In the genomic region with DNA sequence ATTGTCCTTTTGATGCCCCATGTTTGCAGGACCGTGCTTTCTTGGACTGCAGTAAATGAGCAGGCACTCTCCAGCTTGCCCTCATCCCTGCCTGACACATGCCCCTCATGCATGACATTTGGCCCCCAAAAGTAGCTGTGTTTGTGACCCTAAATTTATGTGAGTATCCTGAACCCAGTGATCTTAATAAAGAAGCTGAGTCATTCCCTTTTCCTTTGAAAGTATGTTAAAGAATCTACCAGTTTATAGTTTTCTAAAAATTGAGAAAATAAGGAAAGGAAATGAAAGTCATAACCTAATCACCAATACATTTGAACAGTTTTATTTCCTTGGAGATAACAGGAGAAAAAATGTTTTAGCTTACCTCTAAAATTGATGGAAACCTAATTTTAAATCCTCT, we compare ENCODE assay signal across 17 cellular contexts. TPM values are rescaled to one million over a fixed set of nuclear protein-coding genes. Genes with fewer than 3 reads are reported as not detected.
DNase-seq lines count a peak whose midpoint lies in the region; ATAC-seq, FAIRE-seq and TF ChIP-seq lines count a peak whose summit lies in the region.
"Had no signal": no experiment of that assay in that cellular context is flagged by ENCODE, and none has a peak within 500 bp of the region (broad histone marks: within the 10 kb centered on the region; RNA-seq: fewer than 3 reads in every experiment).

No MANE protein-coding gene starts in this region.

- H3K9me3 ChIP-seq in A549: no peaks in the 10 kb centered on the region
- H3K9me3 ChIP-seq in K562 (replicated peaks; ENCODE audit: control insufficient read depth, insufficient read depth, low read depth, low read length): no peaks in the 10 kb centered on the region
- no peaks in the 10 kb centered on the region for H3K9me3 ChIP-seq in endothelial cell of umbilical vein (replicated peaks; ENCODE audit: control insufficient read depth, insufficient read depth, low read length)
- H3K9me3 ChIP-seq: BLaER1 treated with 17β-estradiol and CSF1 and Interleukin-3, amounts not matched to agents 10 nM and 100 nM; HAP-1 had no signal

- H3K56ac ChIP-seq in mesendoderm (ENCODE audit: low read length): no peak overlapping the region

- TF ChIP-seq CTCF in A549 (IDR thresholded peaks at IDR 0.05) (no peak), K562 (IDR thresholded peaks at IDR 0.05 in 2 of 3, conservative IDR thresholded peaks at IDR 0.05 in 1 of 3; ENCODE audit: insufficient read depth in 2 of 3, low read depth in 1 of 3, low read length in 3 of 3) (no peak), endothelial cell of umbilical vein (IDR thresholded peaks at IDR 0.05; ENCODE audit: extremely low read depth in 1 of 2, insufficient read depth in 1 of 2, low read depth in 1 of 2, low read length in 2 of 2) (no peak), neural crest cell (conservative IDR thresholded peaks at IDR 0.05) (no peak)

- POLR2A ChIA-PET in A549 (lab: Yijun Ruan, JAX): no interaction called here
- POLR2A ChIA-PET in K562 (lab: Yijun Ruan, JAX): interaction anchor here (1.2 to 3.2 kb wide), 3 partner anchors 13 to 198 kb away, joined by 3 to 21 read pairs (median 4); no protein-coding TSS in a partner anchor
- POLR2A ChIA-PET in endothelial cell of umbilical vein (lab: Charles Lee): no interaction called here

- no TSS peak for BruUV-seq in K562 (replicated peaks; lab: Mats Ljungman, UMichigan)
- BruUV-seq in endothelial cell of umbilical vein (replicated peaks; lab: Mats Ljungman, UMichigan): no TSS peak

- H3K27ac Mint-ChIP-seq in neural crest cell (ENCODE audit: unreplicated experiment): no peak overlapping the region
- H3K27ac Mint-ChIP-seq: B cell; CD8-positive, alpha-beta T cell had no signal

- FAIRE-seq in A549 (lab: Jason Lieb, UNC) (no peak), K562 (lab: Jason Lieb, UNC) (no peak), endothelial cell of umbilical vein (lab: Jason Lieb, UNC) (no peak)
- FAIRE-seq: GM12891, GM19239 had no signal

- peaks cover 29% of the 10 kb centered on the region for H3K4me1 Mint-ChIP-seq in neural crest cell

- no peak overlapping the region for H3K23ac ChIP-seq in mesendoderm (ENCODE audit: low read length)

- no peak overlapping the region for H3K4ac ChIP-seq in mesendoderm (ENCODE audit: low read depth, low read length)

- H3K27me3 ChIP-seq in K562 (ENCODE audit: control insufficient read depth in 2 of 2, insufficient read depth in 2 of 2, low read length in 2 of 2) (0 out of 5 replicates have a peak, but pooled peaks cover 0 to 7% of the 10 kb centered on the region in 2 experiments), endothelial cell of umbilical vein (ENCODE audit: control insufficient read depth in 2 of 2, insufficient read depth in 2 of 2, low read length in 2 of 2) (peaks cover 0 to 9% of the 10 kb centered on the region in 2 experiments), mesendoderm (ENCODE audit: insufficient read depth, low read length, poor library complexity) (no peaks in the 10 kb centered on the region)

- H4K8ac ChIP-seq in mesendoderm (ENCODE audit: low read depth, low read length): no peak overlapping the region

- dilution Hi-C loops in endothelial cell of umbilical vein (cut with MboI; ENCODE audit: extremely low pct_ligation_motif_present, low sequenced_read_pairs): no loop called here

- H4K20me1 ChIP-seq in K562 (replicated peaks; ENCODE audit: control insufficient read depth, insufficient read depth, low read length) (no peaks in the 10 kb centered on the region; the same call in 1 of the 2 replicates), endothelial cell of umbilical vein (replicated peaks; ENCODE audit: control insufficient read depth, extremely low read depth, insufficient read depth, low read length) (no peaks in the 10 kb centered on the region)

- TF ChIP-seq RAD21 in A549 (conservative IDR thresholded peaks at IDR 0.05 in 1 of 2, IDR thresholded peaks at IDR 0.05 in 1 of 2) (no peak), K562 (CRISPR knock-in tag; conservative IDR thresholded peaks at IDR 0.05 in 1 of 2, IDR thresholded peaks at IDR 0.05 in 1 of 2) (no peak)

- in situ Hi-C loops in K562 (cut with MboI): no loop called here

- H3K36me3 Mint-ChIP-seq in neural crest cell (ENCODE audit: low read depth): no peaks in the 10 kb centered on the region

- H3K27ac ChIP-seq in A549: peak overlapping the region in 1 of 2 experiments; percentile 6; a peak in 1 of 6 replicates
- H3K27ac ChIP-seq in K562 (ENCODE audit: extremely low read depth, low read depth, low read length): no peak overlapping the region
- H3K27ac ChIP-seq in endothelial cell of umbilical vein (ENCODE audit: insufficient read depth, low read depth, low read length): no peak overlapping the region
- H3K27ac ChIP-seq in mesendoderm (ENCODE audit: low read depth, low read length): no peak overlapping the region
- H3K27ac ChIP-seq: 22Rv1; BLaER1 treated with 17β-estradiol and CSF1 and Interleukin-3, amounts not matched to agents 10 nM and 100 nM had no signal

- H3K79me2 ChIP-seq in K562 (ENCODE audit: control insufficient read depth, insufficient read depth, low read length) (peaks cover 10% of the 10 kb centered on the region; the same call in 2 of the 3 replicates), endothelial cell of umbilical vein (ENCODE audit: control insufficient read depth, insufficient read depth, low read length) (no peaks in the 10 kb centered on the region), mesendoderm (ENCODE audit: control insufficient read depth, insufficient read depth, low read length) (peaks cover 3% of the 10 kb centered on the region)

- H3K9me3 Mint-ChIP-seq in neural crest cell: peaks cover 7% of the 10 kb centered on the region
- H3K9me3 Mint-ChIP-seq: CD8-positive, alpha-beta T cell had no signal

- no peak overlapping the region for H3K9ac ChIP-seq in K562 (ENCODE audit: insufficient read depth in 1 of 2, low read depth in 2 of 2, low read length in 2 of 2)
- H3K9ac ChIP-seq in endothelial cell of umbilical vein (replicated peaks; ENCODE audit: extremely low read depth, insufficient read depth, low read length): no peak overlapping the region
- no peak overlapping the region for H3K9ac ChIP-seq in mesendoderm (ENCODE audit: low read length)
- H3K9ac ChIP-seq: BLaER1 treated with 17β-estradiol and CSF1 and Interleukin-3, amounts not matched to agents 10 nM and 100 nM had no signal

- H3K4me2 ChIP-seq in A549 (no peak overlapping the region), K562 (ENCODE audit: insufficient read depth, low read length) (no peak overlapping the region), endothelial cell of umbilical vein (ENCODE audit: insufficient read depth, low read length) (no peak overlapping the region), mesendoderm (ENCODE audit: low read length) (no peak overlapping the region)
- H3K4me2 ChIP-seq: BLaER1 treated with 17β-estradiol and CSF1 and Interleukin-3, amounts not matched to agents 10 nM and 100 nM had no signal

- ATAC-seq in A549 (no peak), K562 (no peak), Right ventricle myocardium inferior (no peak)
- ATAC-seq: CD8-positive, alpha-beta T cell had no signal

- H3K27me3 Mint-ChIP-seq in neural crest cell (ENCODE audit: low read depth): peaks cover 5% of the 10 kb centered on the region

- no peaks in the 10 kb centered on the region for H3K79me1 ChIP-seq in mesendoderm (ENCODE audit: low read length)

- CTCF ChIA-PET in A549 (lab: Yijun Ruan, JAX): interaction anchor here (0.6 to 2.8 kb wide), 5 partner anchors 13 to 336 kb away, joined by 3 to 8 read pairs (median 3); no protein-coding TSS in a partner anchor
- CTCF ChIA-PET in K562 (lab: Yijun Ruan, JAX; ENCODE audit: low intra/inter-chr PET ratio): interaction anchor here (0.7 kb wide), 1 partner anchor 87 kb away, joined by 3 read pairs; no protein-coding TSS in a partner anchor
- CTCF ChIA-PET in endothelial cell of umbilical vein (lab: Charles Lee): interaction anchor here (0.5 to 2.0 kb wide), 5 partner anchors 12 to 218 kb away, joined by 3 to 5 read pairs (median 4); no protein-coding TSS in a partner anchor

- TF ChIP-seq POLR2A in A549 (IDR thresholded peaks at IDR 0.05; ENCODE audit: low read length) (no peak), K562 (conservative IDR thresholded peaks at IDR 0.05) (no peak), endothelial cell of umbilical vein (IDR thresholded peaks at IDR 0.05; ENCODE audit: low read depth, low read length) (no peak)

- WGBS in A549 (ENCODE audit: missing lambda C conversion rate): 88% methylated on average over 1 of the region's 1 CpG
- WGBS in K562 (ENCODE audit: insufficient coverage, low coverage, missing lambda C conversion rate): 36% methylated on average over 1 of the region's 1 CpG
- no CpG with 5 or more reads among the region's 1 CpG for WGBS in mesendoderm (ENCODE audit: extremely low coverage, insufficient coverage, low lambda C conversion rate)

- no peak overlapping the region for H3K18ac ChIP-seq in mesendoderm (ENCODE audit: low read length)

- H3K4me3 ChIP-seq in A549 (no peak overlapping the region), K562 (no peak overlapping the region), endothelial cell of umbilical vein (replicated peaks in 1 of 3; ENCODE audit: insufficient read depth in 1 of 3, low read depth in 1 of 3, low read length in 3 of 3) (no peak overlapping the region), mesendoderm (ENCODE audit: low read length) (no peak overlapping the region)
- H3K4me3 ChIP-seq: BLaER1 treated with 17β-estradiol and CSF1 and Interleukin-3, amounts not matched to agents 10 nM and 100 nM; HAP-1 had no signal

- no peak for DNase-seq in A549 (ENCODE audit: low read depth in 1 of 2, low spot score in 1 of 2)
- DNase-seq in K562 (ENCODE audit: extremely low read depth in 1 of 4, low spot score in 3 of 4): no peak
- DNase-seq in endothelial cell of umbilical vein (ENCODE audit: low read depth, low spot score): no peak
- DNase-seq in neural crest cell (ENCODE audit: low read depth, low spot score): no peak
- DNase-seq in activated T-cell treated with anti-CD3 and anti-CD28 coated beads, Interleukin-2, amount 50 U/mL, for 48 hours: no peak
- no peak for DNase-seq in Right ventricle myocardium inferior (ENCODE audit: missing footprints)
- no peak for DNase-seq in mesendoderm
- DNase-seq in activated T-cell treated with anti-CD3 and anti-CD28 coated beads, Interleukin-2, amount 50 U/mL, for 1 hour: no peak
- DNase-seq: Calu3; CD8-positive, alpha-beta T cell; DMS79 treated with DMSO at 0.1 percent for 48 hours had no signal

- no peak overlapping the region for H2BK5ac ChIP-seq in mesendoderm (ENCODE audit: low read length)

- H4K5ac ChIP-seq in mesendoderm (ENCODE audit: low read length): no peak overlapping the region

- no peak for TF ChIP-seq EP300 in A549 (IDR thresholded peaks at IDR 0.05)
- no peak for TF ChIP-seq EP300 in K562 (IDR thresholded peaks at IDR 0.05; ENCODE audit: low read length)

- peak overlapping the region; percentile 22 for H3K4me3 Mint-ChIP-seq in neural crest cell
- H3K4me3 Mint-ChIP-seq: B cell; CD8-positive, alpha-beta T cell had no signal

- peak overlapping the region; percentile 74 for H2AFZ ChIP-seq in K562 (ENCODE audit: low read depth, low read length)
- H2AFZ ChIP-seq in endothelial cell of umbilical vein (ENCODE audit: low read depth, low read length): no peak overlapping the region

- H3K36me3 ChIP-seq in K562 (ENCODE audit: control insufficient read depth, insufficient read depth, low read length) (no peaks in the 10 kb centered on the region), endothelial cell of umbilical vein (ENCODE audit: control insufficient read depth in 2 of 2, extremely low read depth in 1 of 2, insufficient read depth in 2 of 2, low read length in 2 of 2) (no peaks in the 10 kb centered on the region), mesendoderm (ENCODE audit: control insufficient read depth, insufficient read depth, low read length) (no peaks in the 10 kb centered on the region)
- H3K36me3 ChIP-seq: BLaER1 treated with 17β-estradiol and CSF1 and Interleukin-3, amounts not matched to agents 10 nM and 100 nM; HAP-1 had no signal

- no peak overlapping the region for H2BK15ac ChIP-seq in mesendoderm (replicated peaks; ENCODE audit: low read depth)

- peaks cover 16% of the 10 kb centered on the region for H3K4me1 ChIP-seq in A549
- H3K4me1 ChIP-seq in K562 (replicated peaks in 1 of 2; ENCODE audit: control insufficient read depth in 2 of 2, insufficient read depth in 2 of 2, low read length in 2 of 2): peaks cover 20 to 26% of the 10 kb centered on the region in 2 experiments
- H3K4me1 ChIP-seq in endothelial cell of umbilical vein (ENCODE audit: control insufficient read depth, extremely low read depth, insufficient read depth, low read length): peaks cover 5% of the 10 kb centered on the region
- H3K4me1 ChIP-seq in mesendoderm (ENCODE audit: control insufficient read depth, low read depth, low read length): peaks cover 2% of the 10 kb centered on the region

- no peak overlapping the region for H2AK5ac ChIP-seq in mesendoderm (ENCODE audit: low read length)

- intact Hi-C loops in K562 (cut with micrococcal nuclease): no loop called here
- intact Hi-C loops in endothelial cell of umbilical vein (cut with micrococcal nuclease): no loop called here
- intact Hi-C loops in Right ventricle myocardium inferior (cut with DNase I): no loop called here

- no peak overlapping the region for H2BK120ac ChIP-seq in mesendoderm (ENCODE audit: low read depth, low read length)

- H3K9me1 ChIP-seq in K562 (ENCODE audit: control insufficient read depth, insufficient read depth, low read length) (no peaks in the 10 kb centered on the region), endothelial cell of umbilical vein (replicated peaks; ENCODE audit: control insufficient read depth, extremely low read depth, insufficient read depth, low read length) (no peaks in the 10 kb centered on the region)

RNA-seq across cellular contexts. Expression of a gene that starts 3.4 kb away (rescaled TPM):
- 4.4 and 9.3 TPM in 2 replicates for polyA plus RNA-seq in A549 (2011; rRNA removed)
- polyA plus RNA-seq in A549 (2012; cell fraction: cytosol; rRNA removed): 3.0 and 3.9 TPM in 2 replicates
- polyA plus RNA-seq in A549 (2012; cell fraction: nucleus; rRNA removed): 5.0 and 7.8 TPM in 2 replicates
- polyA plus RNA-seq in A549 (2017; fragmentation: RNase III; extraction: RNeasy Plus Mini Kit Qiagen cat#74134 plus additional on column Dnase treatment): 5.1 to 6.3 TPM (median 6.2 TPM) in 3 replicates
- 11.4 and 14.7 TPM in 2 replicates for polyA minus RNA-seq in A549 (2011; rRNA and poly(A)+ RNA removed)
- total RNA-seq in K562 (2011; cell fraction: chromatin; rRNA removed; ENCODE audit: low replicate concordance): 37.5 and 58.5 TPM in 2 replicates
- 38.7 and 44.9 TPM in 2 replicates for total RNA-seq in K562 (2011; cell fraction: nucleolus; rRNA removed)
- total RNA-seq in K562 (2011; cell fraction: nucleoplasm; rRNA removed): 41.6 and 49.3 TPM in 2 replicates
- 4.0 TPM in 2 replicates for total RNA-seq in K562 (2014; rRNA removed)
- 1.6 and 1.9 TPM in 2 replicates for total RNA-seq in K562 (2014; rRNA removed; fragmentation: Illumina TruSeq; extraction: Trizol)
- total RNA-seq in K562 (2015; rRNA removed; fragmentation: Illumina TruSeq; extraction: Trizol): 1.1 and 1.2 TPM in 2 replicates
- total RNA-seq in K562 (2021): 7.3 and 8.7 TPM in 2 replicates
- 2.1 and 3.2 TPM in 2 replicates for polyA plus RNA-seq in K562 (2011; rRNA removed)
- 3.3 and 3.5 TPM in 2 replicates for polyA plus RNA-seq in K562 (2011; cell fraction: cytosol; rRNA removed)
- 7.3 and 12.9 TPM in 2 replicates for polyA plus RNA-seq in K562 (2011; cell fraction: nucleus; rRNA removed)
- 3.6 and 8.0 TPM in 2 replicates for polyA plus RNA-seq in K562 (2012)
- 4.1 and 5.4 TPM in 2 replicates for polyA plus RNA-seq in K562 (2014; fragmentation: Illumina TruSeq; extraction: Trizol)
- under 1 TPM; 0.30 to 0.32 TPM for polyA plus RNA-seq in K562 (2014; fragmentation: Nextera tagmentation; extraction: Ambion mirVana)
- polyA plus RNA-seq in K562 (2014; rRNA removed): 2.5 and 4.7 TPM in 2 replicates
- polyA minus RNA-seq in K562 (2011; rRNA and poly(A)+ RNA removed): 6.7 and 10.2 TPM in 2 replicates
- polyA minus RNA-seq in K562 (2011; cell fraction: cytosol; rRNA and poly(A)+ RNA removed): 5.6 and 7.4 TPM in 2 replicates
- 13.2 and 15.6 TPM in 2 replicates for polyA minus RNA-seq in K562 (2011; cell fraction: nucleus; rRNA and poly(A)+ RNA removed)
- total RNA-seq in endothelial cell of umbilical vein: 10.8 and 14.3 TPM in 2 replicates
- 4.0 and 4.2 TPM in 2 replicates for polyA plus RNA-seq in endothelial cell of umbilical vein
- polyA plus RNA-seq in endothelial cell of umbilical vein (2011; cell fraction: cytosol; rRNA removed): 4.0 and 4.5 TPM in 2 replicates
- 8.8 and 10.7 TPM in 2 replicates for polyA plus RNA-seq in endothelial cell of umbilical vein (2011; cell fraction: nucleus; rRNA removed)
- 2.7 and 4.0 TPM in 2 replicates for polyA plus RNA-seq in endothelial cell of umbilical vein (2012)
- polyA minus RNA-seq in endothelial cell of umbilical vein: 11.6 and 15.7 TPM in 2 replicates
- 1.0 TPM for polyA minus RNA-seq in endothelial cell of umbilical vein (2011; cell fraction: cytosol; rRNA and poly(A)+ RNA removed)
- 15.9 and 18.5 TPM in 2 replicates for polyA minus RNA-seq in endothelial cell of umbilical vein (2011; cell fraction: nucleus; rRNA and poly(A)+ RNA removed)
- total RNA-seq in neural crest cell: 12.5 and 14.6 TPM in 2 replicates
- total RNA-seq in Right ventricle myocardium inferior: 5.6 TPM
- 7.9 TPM for polyA plus RNA-seq in mesendoderm (2013, experiment 1 of 2)
- 8.4 TPM for polyA plus RNA-seq in mesendoderm (2013, experiment 2 of 2)
